Comparison of ENCODE assay signal across 9 cellular contexts in the genomic region with DNA sequence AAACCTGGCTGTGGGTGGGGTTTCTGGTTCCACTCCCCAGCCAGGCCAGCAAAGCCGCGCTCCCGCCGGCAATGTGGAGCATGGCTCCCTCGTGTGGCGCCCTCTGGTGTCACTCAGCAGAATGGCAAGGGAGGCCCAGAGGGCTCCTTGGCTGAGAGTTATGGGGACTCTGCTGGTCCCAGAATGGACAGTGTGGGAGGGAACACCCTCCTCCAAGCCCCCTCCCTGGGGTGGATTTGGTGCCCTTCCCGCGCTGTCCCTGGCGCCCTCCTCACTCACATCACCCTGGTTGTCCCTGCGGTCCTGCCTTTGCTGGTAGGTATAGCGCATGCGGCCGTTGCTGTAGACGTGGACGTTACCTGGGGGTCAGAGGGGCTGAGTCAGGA.
A peak's percentile ranks its signal among the peaks of the same experiment; 100 is the strongest.
DNase-seq lines count a peak whose midpoint lies in the region; ATAC-seq, FAIRE-seq and TF ChIP-seq lines count a peak whose summit lies in the region.
"Had no signal": no experiment of that assay in that cellular context is flagged by ENCODE, and none has a peak within 500 bp of the region (broad histone marks: within the 10 kb centered on the region; RNA-seq: fewer than 3 reads in every experiment).

No MANE protein-coding gene starts in this region.

- no peak overlapping the region for H3K4me3 ChIP-seq in epithelial cell of esophagus (ENCODE audit: low read length)
- H3K4me3 ChIP-seq: BLaER1 had no signal

- H3K9me3 Mint-ChIP-seq in nephron progenitor cell, result no peaks in the 10 kb centered on the region

- ATAC-seq in GM21360 (IDR thresholded peaks at IDR 0.05; ENCODE audit: unreplicated experiment), result no peak

- no peak overlapping the region for H3K4me3 Mint-ChIP-seq in nephron progenitor cell

- FAIRE-seq in urothelium cell line (lab: Jason Lieb, UNC), result peak; percentile 78

- no peaks in the 10 kb centered on the region for H3K27me3 Mint-ChIP-seq in nephron progenitor cell (ENCODE audit: low read depth, poor library complexity)

- H3K36me3 Mint-ChIP-seq in nephron progenitor cell (ENCODE audit: low read depth), result peaks cover 26% of the 10 kb centered on the region

- no peak overlapping the region for H3K27ac Mint-ChIP-seq in nephron progenitor cell

- DNase-seq in DMS53 (lab: John Stamatoyannopoulos, UW) (peak; percentile 73), DMS53 treated with DMSO at 0.1 percent for 48 hours (lab: John Stamatoyannopoulos, UW; ENCODE audit: unreplicated experiment) (no peak), NCI-H345 (lab: John Stamatoyannopoulos, UW) (peak; percentile 35), epithelial cell of esophagus (ENCODE audit: low read depth) (peak; percentile 64), nephron progenitor cell (peak; percentile 83), urothelium cell line (ENCODE audit: low spot score) (peak; percentile 80)
- DNase-seq in activated CD8-positive, alpha-beta memory T cell treated with anti-CD3 and anti-CD28 coated beads, Interleukin-2, amount 50 U/mL, for 48 hours, result peak; percentile 95

- TF ChIP-seq CTCF in epithelial cell of esophagus (IDR thresholded peaks at IDR 0.05; ENCODE audit: insufficient read depth, low read depth, low read length, missing control alignments), result peak; percentile 96
- peak; percentile 93 for TF ChIP-seq CTCF in nephron progenitor cell (IDR thresholded peaks at IDR 0.05)

- H3K4me1 Mint-ChIP-seq in nephron progenitor cell, result peaks cover 19% of the 10 kb centered on the region
